Comparison of ENCODE assay signal across 12 cellular contexts in the genomic region with DNA sequence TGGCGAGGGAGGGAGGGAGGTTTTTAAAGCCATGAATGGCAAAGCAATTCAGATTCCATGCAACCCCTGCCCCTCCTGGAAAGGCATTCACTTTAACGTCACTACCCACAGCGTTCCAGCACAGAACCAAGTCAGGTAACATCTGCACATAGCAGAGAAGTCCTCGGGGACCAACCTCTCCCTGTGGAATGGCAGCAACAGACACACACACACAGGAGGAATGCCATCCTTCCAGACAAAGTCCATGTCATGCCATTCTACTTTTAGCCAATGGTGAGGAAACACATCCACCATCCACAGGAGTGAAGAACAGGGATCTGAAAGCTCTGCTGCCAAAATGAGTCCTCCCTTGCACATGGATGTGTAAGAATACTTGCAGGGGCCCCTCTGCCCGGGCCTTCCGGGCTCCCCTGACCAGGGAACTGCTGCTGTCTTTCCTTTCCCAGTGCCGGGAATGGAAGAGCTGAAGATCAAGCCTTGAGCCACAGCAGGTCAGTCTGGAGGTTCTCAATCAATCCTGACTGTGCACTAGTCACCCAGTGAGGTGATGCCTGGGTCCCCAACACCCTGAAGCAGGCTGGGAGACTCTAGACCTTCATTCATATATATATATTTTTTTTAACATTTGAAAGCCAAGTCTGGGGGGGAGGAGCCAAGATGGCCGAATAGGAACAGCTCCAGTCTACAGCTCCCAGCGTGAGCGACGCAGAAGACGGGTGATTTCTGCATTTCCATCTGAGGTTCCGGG.
A peak's percentile ranks its signal among the peaks of the same experiment; 100 is the strongest.
DNase-seq lines count a peak whose midpoint lies in the region; ATAC-seq, FAIRE-seq and TF ChIP-seq lines count a peak whose summit lies in the region.
"Had no signal": no experiment of that assay in that cellular context is flagged by ENCODE, and none has a peak within 500 bp of the region (broad histone marks: within the 10 kb centered on the region; RNA-seq: fewer than 3 reads in every experiment).

No MANE protein-coding gene starts in this region.

- no peaks in the 10 kb centered on the region for H3K4me1 ChIP-seq in astrocyte (ENCODE audit: insufficient read depth, low read length)
- H3K4me1 ChIP-seq in HepG2 (ENCODE audit: insufficient read depth, low read length) = peaks cover 54% of the 10 kb centered on the region

- WGBS in HepG2 (ENCODE audit: low lambda C conversion rate) = 89% methylated on average over 13 of the region's 13 CpGs

- H4K20me1 ChIP-seq in astrocyte (ENCODE audit: insufficient read depth, low read length) = peaks cover 7% of the 10 kb centered on the region
- H4K20me1 ChIP-seq in HepG2 (ENCODE audit: insufficient read depth, low read length) = no peaks in the 10 kb centered on the region

- H3K4me3 Mint-ChIP-seq in stimulated activated naive CD8-positive, alpha-beta T cell treated with anti-CD3 and anti-CD28 coated beads, Interleukin-15, amount 100 ng/mL, for 72 hours = no peak overlapping the region
- peak overlapping the region; percentile 54 for H3K4me3 Mint-ChIP-seq in astrocyte (ENCODE audit: unreplicated experiment)
- H3K4me3 Mint-ChIP-seq in activated T-helper 1 cell treated with anti-CD3 and anti-CD28 coated beads, Interleukin-12 subunit alpha, Interleukin-12 subunit beta, Interleukin-2, Interleukin-4 antibody, amounts not matched to agents 30 ng/mL and 10 ng/mL and 1 ng/mL, durations not matched to agents 14 hours and 24 hours and 36 hours = no peak overlapping the region
- H3K4me3 Mint-ChIP-seq: stimulated activated memory B cell treated with anti-CD40 and anti-IgM and Interleukin-4, amounts not matched to agents 10 μg/mL and 1 μg/mL and 100 μg/mL, for 72 hours had no signal

- no peaks in the 10 kb centered on the region for H3K27me3 Mint-ChIP-seq in stimulated activated naive CD8-positive, alpha-beta T cell treated with anti-CD3 and anti-CD28 coated beads, Interleukin-15, amount 100 ng/mL, for 72 hours
- H3K27me3 Mint-ChIP-seq in astrocyte (ENCODE audit: low read depth, unreplicated experiment) = no peaks in the 10 kb centered on the region
- H3K27me3 Mint-ChIP-seq in activated T-helper 1 cell treated with anti-CD3 and anti-CD28 coated beads, Interleukin-12 subunit alpha, Interleukin-12 subunit beta, Interleukin-2, Interleukin-4 antibody, amounts not matched to agents 30 ng/mL and 10 ng/mL and 1 ng/mL, durations not matched to agents 14 hours and 24 hours and 36 hours (ENCODE audit: insufficient read depth) = no peaks in the 10 kb centered on the region
- H3K27me3 Mint-ChIP-seq: stimulated activated memory B cell treated with anti-CD40 and anti-IgM and Interleukin-4, amounts not matched to agents 10 μg/mL and 1 μg/mL and 100 μg/mL, for 72 hours had no signal

- in situ Hi-C loops in HepG2 (cut with HindIII; ENCODE audit: extremely low pct_ligation_motif_present, low pct_unique_long_range_greater_than_20kb) = no loop called here

- H3K36me3 Mint-ChIP-seq in astrocyte (ENCODE audit: low read depth, unreplicated experiment) = peaks cover 14% of the 10 kb centered on the region
- H3K36me3 Mint-ChIP-seq in activated T-helper 1 cell treated with anti-CD3 and anti-CD28 coated beads, Interleukin-12 subunit alpha, Interleukin-12 subunit beta, Interleukin-2, Interleukin-4 antibody, amounts not matched to agents 30 ng/mL and 10 ng/mL and 1 ng/mL, durations not matched to agents 14 hours and 24 hours and 36 hours (ENCODE audit: low read depth) = peaks cover 23% of the 10 kb centered on the region

- peak overlapping the region; percentile 19 to 54 for H3K27ac Mint-ChIP-seq in stimulated activated naive CD8-positive, alpha-beta T cell treated with anti-CD3 and anti-CD28 coated beads, Interleukin-15, amount 100 ng/mL, for 72 hours
- H3K27ac Mint-ChIP-seq in astrocyte (ENCODE audit: unreplicated experiment) = peak overlapping the region; percentile 62
- H3K27ac Mint-ChIP-seq in activated T-helper 1 cell treated with anti-CD3 and anti-CD28 coated beads, Interleukin-12 subunit alpha, Interleukin-12 subunit beta, Interleukin-2, Interleukin-4 antibody, amounts not matched to agents 30 ng/mL and 10 ng/mL and 1 ng/mL, durations not matched to agents 14 hours and 24 hours and 36 hours = no peak overlapping the region
- H3K27ac Mint-ChIP-seq: stimulated activated memory B cell treated with anti-CD40 and anti-IgM and Interleukin-4, amounts not matched to agents 10 μg/mL and 1 μg/mL and 100 μg/mL, for 72 hours had no signal

- H3K79me2 ChIP-seq in astrocyte (ENCODE audit: insufficient read depth, low read length) = no peaks in the 10 kb centered on the region
- H3K79me2 ChIP-seq in HepG2 (ENCODE audit: insufficient read depth, low read length) = peaks cover 11% of the 10 kb centered on the region

- H3K9me3 Mint-ChIP-seq in stimulated activated naive CD8-positive, alpha-beta T cell treated with anti-CD3 and anti-CD28 coated beads, Interleukin-15, amount 100 ng/mL, for 72 hours = no peaks in the 10 kb centered on the region
- H3K9me3 Mint-ChIP-seq in astrocyte (ENCODE audit: unreplicated experiment) = no peaks in the 10 kb centered on the region
- H3K9me3 Mint-ChIP-seq in activated T-helper 1 cell treated with anti-CD3 and anti-CD28 coated beads, Interleukin-12 subunit alpha, Interleukin-12 subunit beta, Interleukin-2, Interleukin-4 antibody, amounts not matched to agents 30 ng/mL and 10 ng/mL and 1 ng/mL, durations not matched to agents 14 hours and 24 hours and 36 hours = no peaks in the 10 kb centered on the region
- H3K9me3 Mint-ChIP-seq: stimulated activated memory B cell treated with anti-CD40 and anti-IgM and Interleukin-4, amounts not matched to agents 10 μg/mL and 1 μg/mL and 100 μg/mL, for 72 hours had no signal

- H3K4me2 ChIP-seq in astrocyte (ENCODE audit: low read length) = no peak overlapping the region
- H3K4me2 ChIP-seq in HepG2 (ENCODE audit: low read depth, low read length) = no peak overlapping the region

- H3K4me1 Mint-ChIP-seq in stimulated activated naive CD8-positive, alpha-beta T cell treated with anti-CD3 and anti-CD28 coated beads, Interleukin-15, amount 100 ng/mL, for 72 hours = peaks cover 27% of the 10 kb centered on the region
- peaks cover 14% of the 10 kb centered on the region for H3K4me1 Mint-ChIP-seq in astrocyte (ENCODE audit: low read depth, unreplicated experiment)
- peaks cover 29% of the 10 kb centered on the region for H3K4me1 Mint-ChIP-seq in activated T-helper 1 cell treated with anti-CD3 and anti-CD28 coated beads, Interleukin-12 subunit alpha, Interleukin-12 subunit beta, Interleukin-2, Interleukin-4 antibody, amounts not matched to agents 30 ng/mL and 10 ng/mL and 1 ng/mL, durations not matched to agents 14 hours and 24 hours and 36 hours (ENCODE audit: low read depth)

- TF ChIP-seq RAD21 in HepG2 (CRISPR knock-in tag; IDR thresholded peaks at IDR 0.05) = no peak

- H3K9me3 ChIP-seq in astrocyte (ENCODE audit: insufficient read depth, low read depth, low read length) = no peaks in the 10 kb centered on the region
- no peaks in the 10 kb centered on the region for H3K9me3 ChIP-seq in HepG2 (ENCODE audit: low read length)

- TF ChIP-seq CTCF in astrocyte (IDR thresholded peaks at IDR 0.05; ENCODE audit: insufficient read depth, low read depth, low read length) (no peak), HepG2 (CRISPR knock-in tag; IDR thresholded peaks at IDR 0.05) (no peak), dorsolateral prefrontal cortex (IDR thresholded peaks at IDR 0.05 in 54 of 56, conservative IDR thresholded peaks at IDR 0.05 in 2 of 56; ENCODE audit: low read depth in 1 of 56, partially characterized antibody in 56 of 56) (no peak)

- no TSS peak for BruUV-seq in HepG2 (replicated peaks; lab: Mats Ljungman, UMichigan)

- CTCF ChIA-PET in HepG2 (lab: Yijun Ruan, JAX; ENCODE audit: low intra/inter-chr PET ratio, low total read pairs) = no interaction called here

- H3K27ac ChIP-seq in astrocyte (ENCODE audit: low read depth, low read length) (no peak overlapping the region), HepG2 (ENCODE audit: extremely low read length, insufficient read depth, low read length) (peak overlapping the region; percentile 31), dorsolateral prefrontal cortex (no peak overlapping the region)

- H3K9ac ChIP-seq in astrocyte (ENCODE audit: low read length) (no peak overlapping the region), HepG2 (ENCODE audit: insufficient read depth, low read depth, low read length) (no peak overlapping the region)

- ATAC-seq in stimulated activated naive CD8-positive, alpha-beta T cell treated with anti-CD3 and anti-CD28 coated beads, Interleukin-15, amount 100 ng/mL, for 72 hours = no peak
- no peak for ATAC-seq in stimulated activated naive CD8-positive, alpha-beta T cell treated with anti-CD3 and anti-CD28 coated beads, Interleukin-15, Interleukin-2, amounts not matched to agents 100 U/mL and 50 U/mL, for 24 hours
- ATAC-seq in HepG2 = peak; percentile 8; the same call in 1 of the 3 replicates
- ATAC-seq: stimulated activated memory B cell treated with anti-CD40 and anti-IgM and Interleukin-4, amounts not matched to agents 10 μg/mL and 1 μg/mL and 100 μg/mL, for 72 hours had no signal

- DNase-seq in stimulated activated naive CD8-positive, alpha-beta T cell treated with anti-CD3 and anti-CD28 coated beads, Interleukin-15, amount 100 ng/mL, for 72 hours = no peak
- no peak for DNase-seq in stimulated activated naive CD8-positive, alpha-beta T cell treated with anti-CD3 and anti-CD28 coated beads, Interleukin-15, Interleukin-2, amounts not matched to agents 100 U/mL and 50 U/mL, for 24 hours
- no peak for DNase-seq in astrocyte (ENCODE audit: low read depth)
- DNase-seq in HepG2 (ENCODE audit: low spot score) = peak; percentile 37
- no peak for DNase-seq in midbrain (lab: John Stamatoyannopoulos, UW)
- no peak for DNase-seq in activated T-helper 1 cell treated with anti-CD3 and anti-CD28 coated beads, Interleukin-12 subunit alpha, Interleukin-12 subunit beta, Interleukin-2, Interleukin-4 antibody, amounts not matched to agents 30 ng/mL and 10 ng/mL and 1 ng/mL, durations not matched to agents 14 hours and 24 hours and 36 hours (ENCODE audit: low spot score)
- DNase-seq in dorsolateral prefrontal cortex = no peak
- no peak for DNase-seq in activated gamma-delta T cell treated with Interleukin-2 at 50 U/mL for 16 hours
- DNase-seq: caudate nucleus, NCI-H774 had no signal

- H3K36me3 ChIP-seq in astrocyte (ENCODE audit: insufficient read depth, low read length) = no peaks in the 10 kb centered on the region
- peaks cover 6 to 16% of the 10 kb centered on the region in 2 experiments for H3K36me3 ChIP-seq in HepG2 (replicated peaks in 1 of 2; ENCODE audit: control insufficient read depth in 1 of 2, insufficient read depth in 2 of 2, low read length in 2 of 2)

- no peak overlapping the region for H3K4me3 ChIP-seq in astrocyte (ENCODE audit: insufficient read depth, low read depth, low read length)
- no peak overlapping the region for H3K4me3 ChIP-seq in HepG2 (replicated peaks in 1 of 3; ENCODE audit: insufficient read depth in 1 of 3, low read depth in 2 of 3, low read length in 3 of 3)
- no peak overlapping the region for H3K4me3 ChIP-seq in dorsolateral prefrontal cortex

- no peak for TF ChIP-seq POLR2A in HepG2 (IDR thresholded peaks at IDR 0.05; ENCODE audit: insufficient read depth in 1 of 2, low read depth in 2 of 2, low read length in 2 of 2)

- H2AFZ ChIP-seq in astrocyte (ENCODE audit: low read depth, low read length) (no peak overlapping the region), HepG2 (ENCODE audit: low read length) (no peak overlapping the region)

- intact Hi-C loops in HepG2 (cut with micrococcal nuclease; ENCODE audit: unreplicated experiment) = no loop called here
- intact Hi-C loops in activated T-helper 1 cell treated with anti-CD3 and anti-CD28 coated beads, Interleukin-12 subunit alpha, Interleukin-12 subunit beta, Interleukin-2, Interleukin-4 antibody, amounts not matched to agents 30 ng/mL and 10 ng/mL and 1 ng/mL, durations not matched to agents 14 hours and 24 hours and 36 hours (cut with micrococcal nuclease) = no loop called here
- intact Hi-C loops in dorsolateral prefrontal cortex (cut with DNase I) = no loop called here

- FAIRE-seq in astrocyte (lab: Jason Lieb, UNC) (no peak), HepG2 (lab: Jason Lieb, UNC) (no peak)
- FAIRE-seq: GM12892 had no signal

- H3K27me3 ChIP-seq in astrocyte (ENCODE audit: insufficient read depth, low read length) = no peaks in the 10 kb centered on the region
- no peaks in the 10 kb centered on the region for H3K27me3 ChIP-seq in HepG2 (ENCODE audit: control insufficient read depth in 1 of 2, insufficient read depth in 2 of 2, low read length in 2 of 2)
- H3K27me3 ChIP-seq in dorsolateral prefrontal cortex = no peaks in the 10 kb centered on the region

- TF ChIP-seq EP300 in HepG2 (IDR thresholded peaks at IDR 0.05; ENCODE audit: low read depth in 2 of 2, low read length in 2 of 2) (no peak), HepG2 (CRISPR knock-in tag; IDR thresholded peaks at IDR 0.05; ENCODE audit: borderline replicate concordance) (no peak)

- POLR2A ChIA-PET in HepG2 (lab: Yijun Ruan, JAX) = interaction anchor here (0.8 kb wide), 1 partner anchor 15 kb away, joined by 3 read pairs; no protein-coding TSS in a partner anchor
